ENCODE assay signal across 8 cellular contexts in the genomic region with DNA sequence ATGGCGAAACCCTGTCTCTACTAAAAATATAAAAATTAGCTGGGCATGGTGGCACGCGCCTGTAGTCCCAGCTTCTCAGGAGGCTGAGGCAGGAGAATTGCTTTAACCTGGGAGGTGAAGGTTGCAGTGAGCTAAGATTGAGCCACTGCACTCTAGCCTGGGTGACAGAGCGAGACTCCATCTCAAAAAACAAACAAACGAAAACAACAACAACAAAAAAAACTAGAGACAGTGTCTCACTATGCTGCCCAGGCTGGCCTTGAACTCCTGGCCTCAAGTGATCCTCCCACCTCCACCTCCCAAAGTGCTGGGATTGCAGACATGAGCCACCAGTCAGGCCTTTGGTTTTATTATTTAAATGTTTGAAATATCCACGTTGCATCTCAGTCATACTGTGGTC. TPM values are rescaled to one million over a fixed set of nuclear protein-coding genes. Genes with fewer than 3 reads are reported as not detected.
A peak's percentile ranks its signal among the peaks of the same experiment; 100 is the strongest.
DNase-seq lines count a peak whose midpoint lies in the region; ATAC-seq, FAIRE-seq and TF ChIP-seq lines count a peak whose summit lies in the region.
"Not testable (repeated sequence)": the region's sequence is repeated elsewhere in the genome, so short reads cannot be mapped to it uniquely, and the experiment has no call there.

No MANE protein-coding gene starts in this region.

- H3K14ac ChIP-seq in trophoblast cell (ENCODE audit: low read length), result not testable (repeated sequence)

- not testable (repeated sequence) for H4K12ac ChIP-seq in trophoblast cell (ENCODE audit: low read depth, low read length)

- H4K91ac ChIP-seq in trophoblast cell (ENCODE audit: low read depth, low read length), result not testable (repeated sequence)

- CTCF ChIA-PET in A549 (lab: Yijun Ruan, JAX) (interaction anchor here (0.8 to 1.2 kb wide), 4 partner anchors 8 to 36 kb away, joined by 3 read pairs; a partner anchor contains a TSS), HEK293 (lab: Yijun Ruan, JAX) (interaction anchor here (0.6 to 0.7 kb wide), 2 partner anchors 93 to 153 kb away, joined by 3 read pairs; no protein-coding TSS in a partner anchor)
- CTCF ChIA-PET in OCI-LY7 (lab: Charles Lee; ENCODE audit: unreplicated experiment), result not testable (repeated sequence)

- not testable (repeated sequence) for H2BK12ac ChIP-seq in trophoblast cell (ENCODE audit: low read length)

- not testable (repeated sequence) for H2BK120ac ChIP-seq in trophoblast cell (ENCODE audit: insufficient read depth, low read length, poor library complexity)

- H3K27ac Mint-ChIP-seq in activated T-helper 17 cell treated with anti-CD3 and anti-CD28 coated beads, Interleukin-2, amount 50 U/mL, for 72 hours, result peak overlapping the region; percentile 15
- peak overlapping the region; percentile 42 for H3K27ac Mint-ChIP-seq in central memory CD8-positive, alpha-beta T cell (ENCODE audit: low read depth)

- not testable (repeated sequence) for H4K8ac ChIP-seq in trophoblast cell (ENCODE audit: low read depth, low read length)

- H3K23ac ChIP-seq in trophoblast cell (ENCODE audit: low read length), result not testable (repeated sequence)

- not testable (repeated sequence) for H3K4ac ChIP-seq in trophoblast cell (ENCODE audit: low read depth, low read length)

- H3K9ac ChIP-seq in trophoblast cell (ENCODE audit: low read length); subcutaneous abdominal adipose tissue (ENCODE audit: low read length in 5 of 5): not testable (repeated sequence)

- H3K4me2 ChIP-seq in A549, result peak overlapping the region; percentile 97
- peak overlapping the region; percentile 53 for H3K4me2 ChIP-seq in OCI-LY7 (ENCODE audit: low read length)
- H3K4me2 ChIP-seq in trophoblast cell (ENCODE audit: low read length), result not testable (repeated sequence)

- POLR2A ChIA-PET in A549 (lab: Yijun Ruan, JAX), result interaction anchor here (0.6 to 1.5 kb wide), 3 partner anchors 17 to 97 kb away, joined by 3 to 8 read pairs (median 4); a partner anchor contains a TSS
- POLR2A ChIA-PET in HEK293 (lab: Yijun Ruan, JAX), result interaction anchor here (0.6 to 1.5 kb wide), 4 partner anchors 9 to 227 kb away, joined by 3 to 4 read pairs (median 3); a partner anchor contains a TSS
- POLR2A ChIA-PET in OCI-LY7 (lab: Charles Lee), result interaction anchor here (0.7 to 2.3 kb wide), 8 partner anchors 9 to 615 kb away, joined by 3 to 7 read pairs (median 4); a partner anchor contains a TSS

- H2AK5ac ChIP-seq in trophoblast cell (ENCODE audit: low read length), result not testable (repeated sequence)

- peaks cover 12% of the 10 kb centered on the region for H3K79me1 ChIP-seq in trophoblast cell (ENCODE audit: low read length)

- H3K4me1 Mint-ChIP-seq in activated T-helper 17 cell treated with anti-CD3 and anti-CD28 coated beads, Interleukin-2, amount 50 U/mL, for 72 hours, result peaks cover 48% of the 10 kb centered on the region
- H3K4me1 Mint-ChIP-seq in central memory CD8-positive, alpha-beta T cell, result peaks cover 69% of the 10 kb centered on the region

- peak overlapping the region; percentile 33 for H3K18ac ChIP-seq in trophoblast cell (ENCODE audit: low read length)

- intact Hi-C loops in OCI-LY7 (cut with micrococcal nuclease; ENCODE audit: unreplicated experiment), result loop anchor here (5.0 kb wide), 1 partner anchor 154 kb away; no protein-coding TSS in a partner anchor
- intact Hi-C loops in right lobe of liver (cut with DNase I), result not testable (repeated sequence)

- peak overlapping the region; percentile 22 for H3K4me3 Mint-ChIP-seq in activated T-helper 17 cell treated with anti-CD3 and anti-CD28 coated beads, Interleukin-2, amount 50 U/mL, for 72 hours
- H3K4me3 Mint-ChIP-seq in central memory CD8-positive, alpha-beta T cell, result not testable (repeated sequence)

- not testable (repeated sequence) for FAIRE-seq in A549 (lab: Jason Lieb, UNC)

- H3K36me3 Mint-ChIP-seq in activated T-helper 17 cell treated with anti-CD3 and anti-CD28 coated beads, Interleukin-2, amount 50 U/mL, for 72 hours (ENCODE audit: low read depth), result peaks cover 46% of the 10 kb centered on the region
- H3K36me3 Mint-ChIP-seq in central memory CD8-positive, alpha-beta T cell (ENCODE audit: insufficient read depth), result peaks cover 23% of the 10 kb centered on the region

- H3K9me2 ChIP-seq in OCI-LY7 (ENCODE audit: insufficient read depth, low read length), result not testable (repeated sequence)

- WGBS in A549 (ENCODE audit: missing lambda C conversion rate), result 87% methylated on average over 6 of the region's 6 CpGs
- 59% methylated on average over 6 of the region's 6 CpGs for WGBS in right lobe of liver (ENCODE audit: insufficient coverage, low coverage, low lambda C conversion rate, missing lambda C conversion rate)
- WGBS in trophoblast cell (ENCODE audit: extremely low coverage, insufficient coverage, insufficient read length), result no CpG with 5 or more reads among the region's 6 CpGs

- not testable (repeated sequence) for H3K36me3 ChIP-seq in HEK293 (ENCODE audit: control insufficient read depth in 2 of 2, insufficient read depth in 1 of 2, low read length in 2 of 2); right lobe of liver; trophoblast cell (ENCODE audit: control insufficient read depth in 1 of 2, insufficient read depth in 2 of 2, low read length in 2 of 2); subcutaneous abdominal adipose tissue (ENCODE audit: control insufficient read depth in 5 of 5, insufficient read depth in 5 of 5, low read length in 5 of 5)
- peaks cover 45% of the 10 kb centered on the region for H3K36me3 ChIP-seq in OCI-LY7 (ENCODE audit: insufficient read depth, low read length)

- H3K27me3 ChIP-seq in right lobe of liver; trophoblast cell (ENCODE audit: insufficient read depth, low read length); subcutaneous abdominal adipose tissue (ENCODE audit: control insufficient read depth in 5 of 5, insufficient read depth in 4 of 5, low read length in 5 of 5): not testable (repeated sequence)

- not testable (repeated sequence) for TF ChIP-seq POLR2A in A549 (IDR thresholded peaks at IDR 0.05; ENCODE audit: low read length); right lobe of liver (IDR thresholded peaks at IDR 0.05)

- H3K79me2 ChIP-seq in OCI-LY7 (ENCODE audit: insufficient read depth, low read depth, low read length), result peaks cover 86% of the 10 kb centered on the region
- peaks cover 42% of the 10 kb centered on the region for H3K79me2 ChIP-seq in trophoblast cell (ENCODE audit: control insufficient read depth, insufficient read depth, low read length, poor library complexity)

- TF ChIP-seq CTCF in A549 (IDR thresholded peaks at IDR 0.05); HEK293 (tag by site-specific recombination; IDR thresholded peaks at IDR 0.05); OCI-LY7 (conservative IDR thresholded peaks at IDR 0.05; ENCODE audit: low read length); right lobe of liver (IDR thresholded peaks at IDR 0.05): not testable (repeated sequence)

- ATAC-seq in A549; activated T-helper 17 cell treated with anti-CD3 and anti-CD28 coated beads, Interleukin-2, amount 50 U/mL, for 72 hours (replicated peaks); central memory CD8-positive, alpha-beta T cell (replicated peaks; ENCODE audit: extremely low read depth, poor library complexity, severe bottlenecking); right lobe of liver: not testable (repeated sequence)

- H3K9me3 ChIP-seq in A549; HEK293 (ENCODE audit: control insufficient read depth, insufficient read depth, low read depth, low read length); OCI-LY7 (ENCODE audit: low read length); right lobe of liver; trophoblast cell (ENCODE audit: insufficient read depth, low read depth, low read length); subcutaneous abdominal adipose tissue (ENCODE audit: control insufficient read depth in 5 of 5, low read length in 5 of 5): not testable (repeated sequence)

- H4K20me1 ChIP-seq in OCI-LY7 (ENCODE audit: insufficient read depth, low read length), result peaks cover 18% of the 10 kb centered on the region; the same call in 1 of the 2 replicates

- not testable (repeated sequence) for H3K27ac ChIP-seq in A549; HEK293 (ENCODE audit: extremely low read depth, low read depth, low read length); OCI-LY7 (ENCODE audit: low read depth, low read length, poor library complexity, severe bottlenecking); trophoblast cell (ENCODE audit: low read depth, low read length)
- H3K27ac ChIP-seq in right lobe of liver (peak overlapping the region in 2 of 3 donors; percentile 81 to 99), subcutaneous abdominal adipose tissue (ENCODE audit: low read depth, low read length) (peak overlapping the region; percentile 44)

- BruUV-seq in OCI-LY7 (replicated peaks; lab: Mats Ljungman, UMichigan), result not testable (repeated sequence)

- not testable (repeated sequence) for H3K4me3 ChIP-seq in A549; HEK293 (ENCODE audit: low read depth, low read length); OCI-LY7 (ENCODE audit: low read depth, low read length, poor library complexity, severe bottlenecking); right lobe of liver; trophoblast cell (ENCODE audit: low read depth, low read length); subcutaneous abdominal adipose tissue (ENCODE audit: low read depth in 1 of 5, low read length in 5 of 5)

- H3K4me1 ChIP-seq in A549, result peaks cover 72% of the 10 kb centered on the region
- peaks cover 22% of the 10 kb centered on the region for H3K4me1 ChIP-seq in HEK293 (ENCODE audit: control insufficient read depth, insufficient read depth, low read length)
- H3K4me1 ChIP-seq in OCI-LY7 (ENCODE audit: insufficient read depth, low read length, poor library complexity, severe bottlenecking), result peaks cover 45% of the 10 kb centered on the region
- H3K4me1 ChIP-seq in right lobe of liver, result peaks cover 0 to 80% (median 34%) of the 10 kb centered on the region in 4 donors
- H3K4me1 ChIP-seq in trophoblast cell (ENCODE audit: control insufficient read depth in 1 of 2, insufficient read depth in 2 of 2, low read length in 2 of 2), result peaks cover 5 to 11% of the 10 kb centered on the region in 2 experiments
- H3K4me1 ChIP-seq in subcutaneous abdominal adipose tissue (ENCODE audit: control insufficient read depth in 5 of 5, insufficient read depth in 5 of 5, low read length in 5 of 5), result peaks cover 10 to 75% (median 58%) of the 10 kb centered on the region in 5 donors

- TF ChIP-seq RAD21 in A549 (conservative IDR thresholded peaks at IDR 0.05 in 1 of 2, IDR thresholded peaks at IDR 0.05 in 1 of 2), result not testable (repeated sequence)

- not testable (repeated sequence) for H2AFZ ChIP-seq in OCI-LY7 (ENCODE audit: low read length); trophoblast cell (ENCODE audit: insufficient read depth, low read length, poor library complexity)

- TF ChIP-seq EP300 in A549 (IDR thresholded peaks at IDR 0.05), result not testable (repeated sequence)

- H3K27me3 Mint-ChIP-seq in activated T-helper 17 cell treated with anti-CD3 and anti-CD28 coated beads, Interleukin-2, amount 50 U/mL, for 72 hours; central memory CD8-positive, alpha-beta T cell: not testable (repeated sequence)

- not testable (repeated sequence) for DNase-seq in A549 (ENCODE audit: low read depth in 1 of 2, low spot score in 1 of 2); OCI-LY7 (ENCODE audit: low spot score); central memory CD8-positive, alpha-beta T cell (ENCODE audit: low spot score in 2 of 2); right lobe of liver; trophoblast cell

- not testable (repeated sequence) for H3K9me3 Mint-ChIP-seq in activated T-helper 17 cell treated with anti-CD3 and anti-CD28 coated beads, Interleukin-2, amount 50 U/mL, for 72 hours; central memory CD8-positive, alpha-beta T cell

- H2BK5ac ChIP-seq in trophoblast cell (ENCODE audit: low read depth, low read length, poor library complexity), result not testable (repeated sequence)

RNA-seq across cellular contexts. Expression of a gene that starts 3.3 kb away (rescaled TPM):
- polyA plus RNA-seq in A549 (2011; rRNA removed), result 12.4 and 15.6 TPM in 2 replicates
- polyA plus RNA-seq in A549 (2012; cell fraction: cytosol; rRNA removed), result 14.5 and 20.8 TPM in 2 replicates
- 29.2 and 40.6 TPM in 2 replicates for polyA plus RNA-seq in A549 (2012; cell fraction: nucleus; rRNA removed)
- 12.9 to 14.3 TPM (median 13.9 TPM) in 3 replicates for polyA plus RNA-seq in A549 (2017; fragmentation: RNase III; extraction: RNeasy Plus Mini Kit Qiagen cat#74134 plus additional on column Dnase treatment)
- polyA minus RNA-seq in A549 (2011; rRNA and poly(A)+ RNA removed), result 25.7 and 27.9 TPM in 2 replicates
- 17.1 and 23.0 TPM in 2 replicates for total RNA-seq in OCI-LY7 (2014; rRNA removed; shearing (Covaris generic))
- total RNA-seq in OCI-LY7 (2022), result 41.3 and 42.5 TPM in 2 replicates
- total RNA-seq in activated T-helper 17 cell treated with anti-CD3 and anti-CD28 coated beads, Interleukin-2, amount 50 U/mL, for 72 hours, result 10 to 100 TPM; 23.8 to 36.8 TPM
- total RNA-seq in right lobe of liver, result 10 to 100 TPM; 10.8 to 13.2 (median 12.1) TPM
- 25.3 and 25.7 TPM in 2 replicates for polyA plus RNA-seq in trophoblast cell (2013)

RNA-seq across cellular contexts. Expression of a gene that starts 35.8 kb away (rescaled TPM):
- 237 and 490 TPM in 2 replicates for polyA plus RNA-seq in A549 (2011; rRNA removed)
- polyA plus RNA-seq in A549 (2012; cell fraction: cytosol; rRNA removed), result 127 and 147 TPM in 2 replicates
- 50.4 and 80.1 TPM in 2 replicates for polyA plus RNA-seq in A549 (2012; cell fraction: nucleus; rRNA removed)
- 369 to 396 TPM (median 380 TPM) in 3 replicates for polyA plus RNA-seq in A549 (2017; fragmentation: RNase III; extraction: RNeasy Plus Mini Kit Qiagen cat#74134 plus additional on column Dnase treatment)
- polyA minus RNA-seq in A549 (2011; rRNA and poly(A)+ RNA removed), result 88.6 and 117 TPM in 2 replicates
- total RNA-seq in OCI-LY7 (2014; rRNA removed; shearing (Covaris generic)), result 41.4 and 47.0 TPM in 2 replicates
- total RNA-seq in OCI-LY7 (2022), result 87.6 and 93.6 TPM in 2 replicates
- 100 to 1,000 TPM; 111 to 116 TPM for total RNA-seq in activated T-helper 17 cell treated with anti-CD3 and anti-CD28 coated beads, Interleukin-2, amount 50 U/mL, for 72 hours
- 10 to 100 TPM; 58.7 to 71.5 (median 65.3) TPM for total RNA-seq in right lobe of liver
- polyA plus RNA-seq in trophoblast cell (2013), result 316 and 319 TPM in 2 replicates
